In genomic region chr4:42627887-42628646, GRCh38 we compare ENCODE assay signal across 9 cellular contexts. TPM values are rescaled to one million over a fixed set of nuclear protein-coding genes. Genes with fewer than 3 reads are reported as not detected.
A peak's percentile ranks its signal among the peaks of the same experiment; 100 is the strongest.
DNase-seq lines count a peak whose midpoint lies in the region; ATAC-seq lines count a peak whose summit lies in the region.
"Had no signal": no experiment of that assay in that cellular context is flagged by ENCODE, and none has a peak within 500 bp of the region (broad histone marks: within the 10 kb centered on the region; RNA-seq: fewer than 3 reads in every experiment).

No MANE protein-coding gene starts in this region.

- no peak overlapping the region for H3K4me3 ChIP-seq in right cardiac atrium (ENCODE audit: low read length)
- H3K4me3 ChIP-seq: cardiac muscle cell had no signal

- ATAC-seq in GM19468 (IDR thresholded peaks at IDR 0.05; ENCODE audit: extremely low read depth, unreplicated experiment) (peak; percentile 92), HG03521 (IDR thresholded peaks at IDR 0.05; ENCODE audit: unreplicated experiment) (peak; percentile 94), right cardiac atrium (peak; percentile 99)

- H3K27ac ChIP-seq in right cardiac atrium (ENCODE audit: low read length), result peak overlapping the region; percentile 86
- H3K27ac ChIP-seq: cardiac muscle cell had no signal

- no peaks in the 10 kb centered on the region for H3K9me3 ChIP-seq in right cardiac atrium (ENCODE audit: control insufficient read depth, low read length)

- H3K4me1 ChIP-seq in right cardiac atrium (ENCODE audit: control insufficient read depth, insufficient read depth, low read length), result peaks cover 10% of the 10 kb centered on the region

- 21% methylated on average over 9 of the region's 9 CpGs for WGBS in right cardiac atrium

- no peaks in the 10 kb centered on the region for H3K27me3 ChIP-seq in right cardiac atrium (ENCODE audit: control insufficient read depth, insufficient read depth)
- H3K27me3 ChIP-seq: cardiac muscle cell had no signal

- DNase-seq in DMS153 (lab: John Stamatoyannopoulos, UW) (peak; percentile 60), right cardiac atrium (peak; percentile 86 to 94 (median 94)), superior temporal gyrus (ENCODE audit: extremely low spot score) (peak; percentile 88), T-helper 9 cell (no peak), NCI-H1930 (lab: John Stamatoyannopoulos, UW) (no peak)
- peak; percentile 67 for DNase-seq in activated CD8-positive, alpha-beta memory T cell treated with anti-CD3 and anti-CD28 coated beads for 24 hours

- intact Hi-C loops in right cardiac atrium (cut with DNase I), result no loop called here

RNA-seq across cellular contexts. Expression of gene ATP8A1, which starts 28.8 kb away (rescaled TPM):
- total RNA-seq in right cardiac atrium, result 10 to 100 TPM; 18.8 to 28.2 (median 23.1) TPM
- 9.5 TPM for polyA plus RNA-seq in right cardiac atrium

Comparison
In these comparisons a context has a peak if more than half of its experiments do, and no peak if none do; other contexts are left out.
1. DNase-seq: peak in DMS153 (single experiment), activated CD8-positive, alpha-beta memory T cell treated with anti-CD3 and anti-CD28 coated beads for 24 hours (single experiment), right cardiac atrium (3 of 3) and superior temporal gyrus (single experiment); none in T-helper 9 cell (single experiment) and NCI-H1930 (0 of 2).
2. Peak in every context shown above with its lines, with median percentiles within 50 percentile points of each other: ATAC-seq.